In genomic region chr21:17231124-17231523, GRCh38 we compare ENCODE assay signal across 15 cellular contexts.
DNase-seq lines count a peak whose midpoint lies in the region; ATAC-seq and TF ChIP-seq lines count a peak whose summit lies in the region.
"Had no signal": no experiment of that assay in that cellular context is flagged by ENCODE, and none has a peak within 500 bp of the region (broad histone marks: within the 10 kb centered on the region; RNA-seq: fewer than 3 reads in every experiment).

No MANE protein-coding gene starts in this region.

- in situ Hi-C loops in ACHN (cut with HindIII; ENCODE audit: low pct_ligation_motif_present, low pct_unique_long_range_greater_than_20kb, low sequenced_read_pairs): no loop called here

- no peak for ATAC-seq in heart right ventricle
- no peak for ATAC-seq in HG03457 (IDR thresholded peaks at IDR 0.05; ENCODE audit: unreplicated experiment)

- WGBS in heart right ventricle, 2 donors: 88% methylated on average over 2 of the region's 2 CpGs

- intact Hi-C loops in left ventricle myocardium inferior (cut with micrococcal nuclease) (no loop called here), heart right ventricle (cut with DNase I) (no loop called here), vagina (cut with DNase I) (no loop called here)

- H3K27me3 ChIP-seq in left ventricle myocardium inferior (ENCODE audit: low read depth) (no peaks in the 10 kb centered on the region), heart right ventricle (no peaks in the 10 kb centered on the region), vagina (no peaks in the 10 kb centered on the region)
- H3K27me3 ChIP-seq: SJSA1 had no signal

- no peak for TF ChIP-seq POLR2A in vagina (IDR thresholded peaks at IDR 0.05)

- H3K4me1 ChIP-seq in left ventricle myocardium inferior: no peaks in the 10 kb centered on the region
- H3K4me1 ChIP-seq in heart right ventricle: no peaks in the 10 kb centered on the region
- no peaks in the 10 kb centered on the region for H3K4me1 ChIP-seq in vagina
- H3K4me1 ChIP-seq: SJSA1 had no signal

- H3K36me3 ChIP-seq in left ventricle myocardium inferior: no peaks in the 10 kb centered on the region
- H3K36me3 ChIP-seq in heart right ventricle: no peaks in the 10 kb centered on the region
- no peaks in the 10 kb centered on the region for H3K36me3 ChIP-seq in vagina
- H3K36me3 ChIP-seq: SJSA1 had no signal

- H3K9me3 ChIP-seq in left ventricle myocardium inferior (replicated peaks) (peaks cover 55% of the 10 kb centered on the region), heart right ventricle (peaks cover 0 to 55% (median 25%) of the 10 kb centered on the region in 11 donors), vagina (no peaks in the 10 kb centered on the region)
- H3K9me3 ChIP-seq: SJSA1 had no signal

- DNase-seq in left ventricle myocardium inferior (no peak), heart right ventricle (no peak), OCI-M1 (lab: John Stamatoyannopoulos, UW) (peak; percentile 8), choroid plexus epithelial cell (ENCODE audit: low read depth) (peak; percentile 0), AML-193 (lab: John Stamatoyannopoulos, UW) (no peak), vagina (ENCODE audit: extremely low spot score in 2 of 2) (no peak), ACHN (no peak)
- DNase-seq: CD8-positive, alpha-beta memory T cell; H9; NCI-H1436 treated with DMSO at 0.1 percent for 48 hours; NCI-H2081 treated with DMSO at 0.1 percent for 48 hours; NCI-H226 had no signal

- TF ChIP-seq CTCF in left ventricle myocardium inferior (IDR thresholded peaks at IDR 0.05; ENCODE audit: borderline replicate concordance) (no peak), heart right ventricle (IDR thresholded peaks at IDR 0.05) (no peak), choroid plexus epithelial cell (conservative IDR thresholded peaks at IDR 0.05; ENCODE audit: low read depth, low read length) (no peak), vagina (IDR thresholded peaks at IDR 0.05) (no peak)

- H3K4me3 ChIP-seq in left ventricle myocardium inferior: no peak overlapping the region
- H3K4me3 ChIP-seq in heart right ventricle: no peak overlapping the region
- H3K4me3 ChIP-seq in choroid plexus epithelial cell (ENCODE audit: low read depth, low read length): no peak overlapping the region
- no peak overlapping the region for H3K4me3 ChIP-seq in vagina
- H3K4me3 ChIP-seq: SJSA1 had no signal

- peak overlapping the region; percentile 58 for H3K27ac ChIP-seq in left ventricle myocardium inferior (replicated peaks)
- no peak overlapping the region for H3K27ac ChIP-seq in heart right ventricle
- no peak overlapping the region for H3K27ac ChIP-seq in vagina
- H3K27ac ChIP-seq: RWPE1, SJSA1 had no signal

Comparison
In these comparisons a context has a peak if more than half of its experiments do, and no peak if none do; other contexts are left out.
1. DNase-seq: peak in OCI-M1 (single experiment) and choroid plexus epithelial cell (single experiment); none in left ventricle myocardium inferior (single experiment), heart right ventricle (0 of 2), AML-193 (0 of 2), vagina (0 of 2) and ACHN (single experiment).